In genomic region chr1:151994956-151995355, GRCh38 we compare ENCODE assay signal across 8 cellular contexts. TPM values are rescaled to one million over a fixed set of nuclear protein-coding genes. Genes with fewer than 3 reads are reported as not detected.
DNase-seq lines count a peak whose midpoint lies in the region; ATAC-seq and TF ChIP-seq lines count a peak whose summit lies in the region.

No MANE protein-coding gene starts in this region.

- intact Hi-C loops in transverse colon (cut with DNase I; ENCODE audit: low total_unique reads): loop anchor here (2.0 kb wide), 1 partner anchor 62 kb away; no protein-coding TSS in a partner anchor

- H3K27me3 ChIP-seq in transverse colon: no peaks in the 10 kb centered on the region

- CTCF ChIA-PET in activated naive CD4-positive, alpha-beta T cell treated with anti-CD3 and anti-CD28 coated beads, Interleukin-2, amount 10 ng/mL, durations not matched to agents 7 days and 5 days (lab: Charles Lee): interaction anchor here (2.0 to 11.0 kb wide), 3 partner anchors 12 to 58 kb away, joined by 6 to 181 read pairs (median 104); no protein-coding TSS in a partner anchor

- H3K36me3 ChIP-seq in transverse colon: no peaks in the 10 kb centered on the region

- H3K4me1 ChIP-seq in transverse colon: peaks cover 22 to 49% (median 38%) of the 10 kb centered on the region in 4 donors

- no peaks in the 10 kb centered on the region for H3K9me3 ChIP-seq in transverse colon

- H3K4me3 ChIP-seq in transverse colon: no peak overlapping the region

- DNase-seq in activated naive CD4-positive, alpha-beta T cell treated with anti-CD3 and anti-CD28 coated beads, Interleukin-2, amount 10 ng/mL, durations not matched to agents 7 days and 5 days: no peak
- no peak for DNase-seq in activated naive CD4-positive, alpha-beta T cell treated with anti-CD3 and anti-CD28 coated beads, Interleukin-2, amount 50 U/mL, for 72 hours (ENCODE audit: low spot score in 2 of 2)
- DNase-seq in glomerular visceral epithelial cell (ENCODE audit: extremely low spot score): peak; percentile 92
- no peak for DNase-seq in transverse colon
- DNase-seq in Ammon's horn (ENCODE audit: low spot score): no peak

- peak overlapping the region; percentile 62 for H3K27ac Mint-ChIP-seq in activated naive CD4-positive, alpha-beta T cell treated with anti-CD3 and anti-CD28 coated beads, Interleukin-2, amount 10 ng/mL, durations not matched to agents 7 days and 5 days
- H3K27ac Mint-ChIP-seq in activated naive CD4-positive, alpha-beta T cell treated with anti-CD3 and anti-CD28 coated beads, Interleukin-2, amount 50 U/mL, for 72 hours: peak overlapping the region in 1 of 2 donors; percentile 68

- H3K27ac ChIP-seq in VCaP (peak overlapping the region; percentile 96; the same call in 1 of the 2 replicates), transverse colon (peak overlapping the region; percentile 93 to 97 (median 94))

- no peak for TF ChIP-seq EP300 in transverse colon (IDR thresholded peaks at IDR 0.05; ENCODE audit: low read depth)

- peak overlapping the region; percentile 24 for H3K4me3 Mint-ChIP-seq in activated naive CD4-positive, alpha-beta T cell treated with anti-CD3 and anti-CD28 coated beads, Interleukin-2, amount 10 ng/mL, durations not matched to agents 7 days and 5 days

- in situ Hi-C loops in transverse colon (cut with MboI; ENCODE audit: low pct_ligation_motif_present in 1 of 4, low pct_unique_long_range_greater_than_20kb in 1 of 4, low sequenced_read_pairs in 3 of 4): loop anchor here in 2 of 4 donors (5.0 kb wide), 1 partner anchor 63 kb away; no protein-coding TSS in a partner anchor

- TF ChIP-seq CTCF in VCaP (conservative IDR thresholded peaks at IDR 0.05) (no peak), transverse colon (IDR thresholded peaks at IDR 0.05) (no peak)

- H3K36me3 Mint-ChIP-seq in activated naive CD4-positive, alpha-beta T cell treated with anti-CD3 and anti-CD28 coated beads, Interleukin-2, amount 10 ng/mL, durations not matched to agents 7 days and 5 days: peaks cover 25% of the 10 kb centered on the region
- H3K36me3 Mint-ChIP-seq in activated naive CD4-positive, alpha-beta T cell treated with anti-CD3 and anti-CD28 coated beads, Interleukin-2, amount 50 U/mL, for 72 hours: peaks cover 0 to 17% of the 10 kb centered on the region in 2 donors

- peaks cover 15% of the 10 kb centered on the region for H3K27me3 Mint-ChIP-seq in activated naive CD4-positive, alpha-beta T cell treated with anti-CD3 and anti-CD28 coated beads, Interleukin-2, amount 10 ng/mL, durations not matched to agents 7 days and 5 days

- no peak for TF ChIP-seq POLR2A in transverse colon (IDR thresholded peaks at IDR 0.05)

- H3K9me3 Mint-ChIP-seq in activated naive CD4-positive, alpha-beta T cell treated with anti-CD3 and anti-CD28 coated beads, Interleukin-2, amount 10 ng/mL, durations not matched to agents 7 days and 5 days: no peaks in the 10 kb centered on the region
- no peaks in the 10 kb centered on the region for H3K9me3 Mint-ChIP-seq in activated naive CD4-positive, alpha-beta T cell treated with anti-CD3 and anti-CD28 coated beads, Interleukin-2, amount 50 U/mL, for 72 hours

- no peak for ATAC-seq in activated naive CD4-positive, alpha-beta T cell treated with anti-CD3 and anti-CD28 coated beads, Interleukin-2, amount 50 U/mL, for 72 hours
- ATAC-seq in HG02571 (IDR thresholded peaks at IDR 0.05; ENCODE audit: unreplicated experiment): no peak
- ATAC-seq in GM19467 (IDR thresholded peaks at IDR 0.05; ENCODE audit: unreplicated experiment): no peak

- 40 to 68% methylated on average over 1 to 6 of the region's 6 CpGs for WGBS in transverse colon (ENCODE audit: low coverage in 1 of 2), 2 donors

- H3K4me1 Mint-ChIP-seq in activated naive CD4-positive, alpha-beta T cell treated with anti-CD3 and anti-CD28 coated beads, Interleukin-2, amount 10 ng/mL, durations not matched to agents 7 days and 5 days: peaks cover 39% of the 10 kb centered on the region

RNA-seq across cellular contexts. Expression of gene S100A10, which starts 1.3 kb away (rescaled TPM):
- 100 to 1,000 TPM in 1 of 2 donors, 10 to 100 TPM in 1; 49.2 to 290 TPM for total RNA-seq in activated naive CD4-positive, alpha-beta T cell treated with anti-CD3 and anti-CD28 coated beads, Interleukin-2, amount 50 U/mL, for 72 hours
- 100 to 1,000 TPM in 3 of 4 donors, 10 to 100 TPM in 1; 59.1 to 289 (median 251) TPM for total RNA-seq in transverse colon

RNA-seq across cellular contexts. Expression of gene S100A11, which starts 41.8 kb away (rescaled TPM):
- 100 to 1,000 TPM; 197 to 272 TPM for total RNA-seq in activated naive CD4-positive, alpha-beta T cell treated with anti-CD3 and anti-CD28 coated beads, Interleukin-2, amount 50 U/mL, for 72 hours
- 100 to 1,000 TPM in 1 of 4 donors, 10 to 100 TPM in 3; 35.6 to 108 (median 54.8) TPM for total RNA-seq in transverse colon
